ENCODE assay signal across 10 cellular contexts in genomic region chr2:54122939-54123338, GRCh38. TPM values are rescaled to one million over a fixed set of nuclear protein-coding genes. Genes with fewer than 3 reads are reported as not detected.
DNase-seq lines count a peak whose midpoint lies in the region; ATAC-seq and TF ChIP-seq lines count a peak whose summit lies in the region.
"Had no signal": no experiment of that assay in that cellular context is flagged by ENCODE, and none has a peak within 500 bp of the region (broad histone marks: within the 10 kb centered on the region; RNA-seq: fewer than 3 reads in every experiment).

No MANE protein-coding gene starts in this region.

- WGBS in body of pancreas, 2 donors, result 84 to 92% methylated on average over 4 of the region's 4 CpGs
- 66% methylated on average over 4 of the region's 4 CpGs for WGBS in hepatocyte (ENCODE audit: low lambda C conversion rate, missing lambda C conversion rate)
- 53% methylated on average over 4 of the region's 4 CpGs for WGBS in suprapubic skin
- 91 to 100% methylated on average over 3 to 4 of the region's 4 CpGs for WGBS in endodermal cell (ENCODE audit: insufficient coverage in 1 of 2, insufficient read length in 1 of 2), 2 experiments

- DNase-seq in HFF-Myc (ENCODE audit: extremely low read depth, low read depth) (peak; percentile 32), body of pancreas (no peak), hepatocyte (ENCODE audit: low spot score) (peak; percentile 34), suprapubic skin (ENCODE audit: low spot score in 2 of 2) (no peak), NCI-H2081 treated with DMSO at 0.1 percent for 48 hours (lab: John Stamatoyannopoulos, UW) (no peak), endodermal cell (no peak), natural killer cell (no peak)
- no peak for DNase-seq in NK-92 treated with Interleukin-12 subunit alpha and Interleukin-12 subunit beta, amount 100 ng/mL, for 24 hours (lab: John Stamatoyannopoulos, UW)
- DNase-seq: SHP77 had no signal

- H3K36me3 Mint-ChIP-seq in endodermal cell (ENCODE audit: low read depth) (peaks cover 2% of the 10 kb centered on the region), natural killer cell (peaks cover 7% of the 10 kb centered on the region)

- no peaks in the 10 kb centered on the region for H4K20me1 ChIP-seq in hepatocyte (ENCODE audit: insufficient read depth, poor library complexity, severe bottlenecking)

- peaks cover 12% of the 10 kb centered on the region for H3K9me3 Mint-ChIP-seq in endodermal cell
- no peaks in the 10 kb centered on the region for H3K9me3 Mint-ChIP-seq in natural killer cell

- H3K4me1 Mint-ChIP-seq in endodermal cell, result no peaks in the 10 kb centered on the region
- no peaks in the 10 kb centered on the region for H3K4me1 Mint-ChIP-seq in natural killer cell

- TF ChIP-seq EP300 in suprapubic skin (IDR thresholded peaks at IDR 0.05), result no peak

- H3K79me2 ChIP-seq in hepatocyte, result no peaks in the 10 kb centered on the region

- TF ChIP-seq CTCF in HFF-Myc (IDR thresholded peaks at IDR 0.05; ENCODE audit: low read depth, low read length, missing control alignments), result no peak
- no peak for TF ChIP-seq CTCF in body of pancreas (IDR thresholded peaks at IDR 0.05)
- no peak for TF ChIP-seq CTCF in hepatocyte (IDR thresholded peaks at IDR 0.05; ENCODE audit: poor library complexity)
- no peak for TF ChIP-seq CTCF in suprapubic skin (IDR thresholded peaks at IDR 0.05)
- no peak for TF ChIP-seq CTCF in endodermal cell (conservative IDR thresholded peaks at IDR 0.05)
- no peak for TF ChIP-seq CTCF in natural killer cell (IDR thresholded peaks at IDR 0.05)

- no peak overlapping the region for H3K4me3 ChIP-seq in HFF-Myc (replicated peaks; ENCODE audit: low read depth, low read length)
- H3K4me3 ChIP-seq in body of pancreas, result no peak overlapping the region
- no peak overlapping the region for H3K4me3 ChIP-seq in hepatocyte
- no peak overlapping the region for H3K4me3 ChIP-seq in suprapubic skin
- H3K4me3 ChIP-seq in endodermal cell (ENCODE audit: low read length), result no peak overlapping the region

- ATAC-seq in body of pancreas (peak; percentile 38), natural killer cell (no peak)

- H3K27me3 Mint-ChIP-seq in endodermal cell (ENCODE audit: insufficient read depth) (no peaks in the 10 kb centered on the region), natural killer cell (ENCODE audit: low read depth in 2 of 2) (no peaks in the 10 kb centered on the region)
- H3K27me3 Mint-ChIP-seq: dendritic cell treated with granulocyte-macrophage colony-stimulating factor and Interleukin-4, amounts not matched to agents 40 ng/mL and 50 ng/mL, for 4 days had no signal

- no peaks in the 10 kb centered on the region for H3K27me3 ChIP-seq in body of pancreas
- no peaks in the 10 kb centered on the region for H3K27me3 ChIP-seq in hepatocyte
- H3K27me3 ChIP-seq in suprapubic skin, result no peaks in the 10 kb centered on the region
- H3K27me3 ChIP-seq in endodermal cell (ENCODE audit: control insufficient read depth, insufficient read depth, low read length, poor library complexity, severe bottlenecking), result no peaks in the 10 kb centered on the region

- peaks cover 0 to 6% (median 0%) of the 10 kb centered on the region in 3 donors for H3K9me3 ChIP-seq in body of pancreas
- H3K9me3 ChIP-seq in hepatocyte (ENCODE audit: low read depth), result no peaks in the 10 kb centered on the region
- peaks cover 5% of the 10 kb centered on the region for H3K9me3 ChIP-seq in suprapubic skin
- peaks cover 13% of the 10 kb centered on the region for H3K9me3 ChIP-seq in endodermal cell (ENCODE audit: control insufficient read depth, low read length)

- no peak overlapping the region for H3K27ac ChIP-seq in body of pancreas
- H3K27ac ChIP-seq in hepatocyte, result peak overlapping the region; percentile 39
- H3K27ac ChIP-seq in suprapubic skin, result peak overlapping the region; percentile 16
- no peak overlapping the region for H3K27ac ChIP-seq in endodermal cell (ENCODE audit: low read depth, low read length)

- intact Hi-C loops in body of pancreas (cut with DNase I), result no loop called here
- intact Hi-C loops in natural killer cell (cut with micrococcal nuclease), result no loop called here

- H3K4me1 ChIP-seq in body of pancreas, result no peaks in the 10 kb centered on the region
- peaks cover 14% of the 10 kb centered on the region for H3K4me1 ChIP-seq in hepatocyte (ENCODE audit: insufficient read depth)
- H3K4me1 ChIP-seq in suprapubic skin, result peaks cover 11% of the 10 kb centered on the region
- no peaks in the 10 kb centered on the region for H3K4me1 ChIP-seq in endodermal cell (ENCODE audit: control insufficient read depth, insufficient read depth, low read length)

- H3K4me2 ChIP-seq in hepatocyte, result no peak overlapping the region

- TF ChIP-seq POLR2A in body of pancreas (IDR thresholded peaks at IDR 0.05) (no peak), suprapubic skin (IDR thresholded peaks at IDR 0.05) (no peak)

- H3K4me3 Mint-ChIP-seq in endodermal cell, result no peak overlapping the region
- no peak overlapping the region for H3K4me3 Mint-ChIP-seq in natural killer cell
- H3K4me3 Mint-ChIP-seq: dendritic cell treated with granulocyte-macrophage colony-stimulating factor and Interleukin-4, amounts not matched to agents 40 ng/mL and 50 ng/mL, for 4 days had no signal

- H3K9ac ChIP-seq in endodermal cell (ENCODE audit: extremely low read depth, low read length, poor library complexity, severe bottlenecking), result no peak overlapping the region

- H3K27ac Mint-ChIP-seq in endodermal cell, result no peak overlapping the region
- no peak overlapping the region for H3K27ac Mint-ChIP-seq in natural killer cell
- H3K27ac Mint-ChIP-seq: dendritic cell treated with granulocyte-macrophage colony-stimulating factor and Interleukin-4, amounts not matched to agents 40 ng/mL and 50 ng/mL, for 4 days had no signal

- H2AFZ ChIP-seq in hepatocyte, result no peak overlapping the region

- H3K36me3 ChIP-seq in body of pancreas (replicated peaks in 1 of 2; ENCODE audit: insufficient read depth in 1 of 2, low read depth in 2 of 2), result no peaks in the 10 kb centered on the region
- H3K36me3 ChIP-seq in hepatocyte (replicated peaks; ENCODE audit: insufficient read depth, low read depth), result no peaks in the 10 kb centered on the region
- peaks cover 9% of the 10 kb centered on the region for H3K36me3 ChIP-seq in suprapubic skin
- no peaks in the 10 kb centered on the region for H3K36me3 ChIP-seq in endodermal cell (ENCODE audit: control insufficient read depth, insufficient read depth, low read length)

- no peaks in the 10 kb centered on the region for H3K9me2 ChIP-seq in hepatocyte (replicated peaks; ENCODE audit: insufficient read depth)

RNA-seq across cellular contexts. Expression of gene ACYP2, which starts 7.5 kb away (rescaled TPM):
- total RNA-seq in body of pancreas (10 to 100 TPM in 1 of 2 donors, 1 to 10 TPM in 1; 2.6 to 11.2 TPM), hepatocyte (19.7 and 22.5 TPM in 2 replicates), suprapubic skin (10 to 100 TPM in 3 of 4 donors, 1 to 10 TPM in 1; 9.1 to 20.2 (median 14.2) TPM), endodermal cell (1 to 10 TPM; 7.4 to 8.6 TPM), natural killer cell (10 to 100 TPM; 14.3 to 18.1 (median 16.7) TPM)
- polyA plus RNA-seq in hepatocyte, result 18.0 and 30.9 TPM in 2 replicates
- 15.8 TPM for polyA plus RNA-seq in endodermal cell (2013, experiment 1 of 2)
- polyA plus RNA-seq in endodermal cell (2013, experiment 2 of 2), result 16.5 TPM

Comparison
In these comparisons a context has a peak if more than half of its experiments do, and no peak if none do; other contexts are left out.
1. DNase-seq: peak in HFF-Myc (single experiment) and hepatocyte (single experiment); none in body of pancreas (0 of 4), suprapubic skin (0 of 2), NCI-H2081 treated with DMSO at 0.1 percent for 48 hours (single experiment), endodermal cell (single experiment), natural killer cell (single experiment) and NK-92 treated with Interleukin-12 subunit alpha and Interleukin-12 subunit beta, amount 100 ng/mL, for 24 hours (single experiment).
2. H3K27ac ChIP-seq: peak in hepatocyte (single experiment) and suprapubic skin (single experiment); none in body of pancreas (0 of 4) and endodermal cell (single experiment).